In genomic region chr2:181077128-181077709, GRCh38 we compare ENCODE assay signal across 8 cellular contexts.
DNase-seq lines count a peak whose midpoint lies in the region; ATAC-seq and TF ChIP-seq lines count a peak whose summit lies in the region.

No MANE protein-coding gene starts in this region.

- no peaks in the 10 kb centered on the region for H3K36me3 Mint-ChIP-seq in Calu3 (ENCODE audit: insufficient read depth, unreplicated experiment)
- no peaks in the 10 kb centered on the region for H3K36me3 Mint-ChIP-seq in activated T-helper 2 cell treated with anti-CD3 and anti-CD28 coated beads, Interferon-gamma antibody, Interleukin-2, Interleukin-4, amounts not matched to agents 10 μg/mL and 5 μg/mL and 100 μg/mL, durations not matched to agents 14 hours and 24 hours and 36 hours (ENCODE audit: low read depth)
- peaks cover 5% of the 10 kb centered on the region for H3K36me3 Mint-ChIP-seq in stimulated activated effector memory CD8-positive, alpha-beta T cell treated with anti-CD3 and anti-CD28 coated beads, Interleukin-12 subunit alpha, Interleukin-12 subunit beta, amount 100 ng/mL, for 72 hours

- intact Hi-C loops in Calu3 (cut with micrococcal nuclease; ENCODE audit: unreplicated experiment): loop anchor here (2.0 to 10.0 kb wide), 2 partner anchors 388 to 638 kb away; no protein-coding TSS in a partner anchor
- intact Hi-C loops in activated T-helper 2 cell treated with anti-CD3 and anti-CD28 coated beads, Interferon-gamma antibody, Interleukin-2, Interleukin-4, amounts not matched to agents 10 μg/mL and 5 μg/mL and 100 μg/mL, durations not matched to agents 14 hours and 24 hours and 36 hours (cut with micrococcal nuclease): loop anchor here (1.0 to 10.0 kb wide), 3 partner anchors 498 to 878 kb away; no protein-coding TSS in a partner anchor

- H3K4me1 Mint-ChIP-seq in Calu3 (ENCODE audit: low read depth, unreplicated experiment): no peaks in the 10 kb centered on the region
- H3K4me1 Mint-ChIP-seq in activated T-helper 2 cell treated with anti-CD3 and anti-CD28 coated beads, Interferon-gamma antibody, Interleukin-2, Interleukin-4, amounts not matched to agents 10 μg/mL and 5 μg/mL and 100 μg/mL, durations not matched to agents 14 hours and 24 hours and 36 hours (ENCODE audit: low read depth): peaks cover 5% of the 10 kb centered on the region
- H3K4me1 Mint-ChIP-seq in stimulated activated effector memory CD8-positive, alpha-beta T cell treated with anti-CD3 and anti-CD28 coated beads, Interleukin-12 subunit alpha, Interleukin-12 subunit beta, amount 100 ng/mL, for 72 hours: peaks cover 4% of the 10 kb centered on the region

- H3K27me3 Mint-ChIP-seq in Calu3 (ENCODE audit: unreplicated experiment): no peaks in the 10 kb centered on the region
- H3K27me3 Mint-ChIP-seq in activated T-helper 2 cell treated with anti-CD3 and anti-CD28 coated beads, Interferon-gamma antibody, Interleukin-2, Interleukin-4, amounts not matched to agents 10 μg/mL and 5 μg/mL and 100 μg/mL, durations not matched to agents 14 hours and 24 hours and 36 hours (ENCODE audit: low read depth): no peaks in the 10 kb centered on the region

- CTCF ChIA-PET in Calu3 (lab: Charles Lee): no interaction called here

- no peak overlapping the region for H3K4me3 Mint-ChIP-seq in Calu3 (ENCODE audit: low read depth, unreplicated experiment)
- no peak overlapping the region for H3K4me3 Mint-ChIP-seq in activated T-helper 2 cell treated with anti-CD3 and anti-CD28 coated beads, Interferon-gamma antibody, Interleukin-2, Interleukin-4, amounts not matched to agents 10 μg/mL and 5 μg/mL and 100 μg/mL, durations not matched to agents 14 hours and 24 hours and 36 hours (ENCODE audit: low read depth)
- no peak overlapping the region for H3K4me3 Mint-ChIP-seq in stimulated activated effector memory CD8-positive, alpha-beta T cell treated with anti-CD3 and anti-CD28 coated beads, Interleukin-12 subunit alpha, Interleukin-12 subunit beta, amount 100 ng/mL, for 72 hours

- H3K36me3 ChIP-seq in right atrium auricular region: no peaks in the 10 kb centered on the region

- H3K9me3 Mint-ChIP-seq in Calu3 (ENCODE audit: low read depth, unreplicated experiment): no peaks in the 10 kb centered on the region
- H3K9me3 Mint-ChIP-seq in activated T-helper 2 cell treated with anti-CD3 and anti-CD28 coated beads, Interferon-gamma antibody, Interleukin-2, Interleukin-4, amounts not matched to agents 10 μg/mL and 5 μg/mL and 100 μg/mL, durations not matched to agents 14 hours and 24 hours and 36 hours: no peaks in the 10 kb centered on the region
- H3K9me3 Mint-ChIP-seq in stimulated activated effector memory CD8-positive, alpha-beta T cell treated with anti-CD3 and anti-CD28 coated beads, Interleukin-12 subunit alpha, Interleukin-12 subunit beta, amount 100 ng/mL, for 72 hours: no peaks in the 10 kb centered on the region

- DNase-seq in Calu3 (peak; percentile 6), NCI-H2029 (lab: John Stamatoyannopoulos, UW) (peak; percentile 29), right atrium auricular region (ENCODE audit: low spot score) (no peak), T1000 (lab: John Stamatoyannopoulos, UW) (no peak)
- DNase-seq in activated T-helper 2 cell treated with anti-CD3 and anti-CD28 coated beads, Interferon-gamma antibody, Interleukin-2, Interleukin-4, amounts not matched to agents 10 μg/mL and 5 μg/mL and 100 μg/mL, durations not matched to agents 14 hours and 24 hours and 36 hours (ENCODE audit: low spot score): peak; percentile 10
- DNase-seq in stimulated activated effector memory CD8-positive, alpha-beta T cell treated with anti-CD3 and anti-CD28 coated beads, Interleukin-12 subunit alpha, Interleukin-12 subunit beta, amount 100 ng/mL, for 72 hours (ENCODE audit: low spot score in 2 of 2): no peak

- peaks cover 0 to 5% of the 10 kb centered on the region in 2 donors for H3K4me1 ChIP-seq in right atrium auricular region

- H3K9me3 ChIP-seq in right atrium auricular region: no peaks in the 10 kb centered on the region

- no peak overlapping the region for H3K4me3 ChIP-seq in right atrium auricular region

- BruUV-seq in Calu3 (replicated peaks; lab: Mats Ljungman, UMichigan): no TSS peak

- ATAC-seq in GM18519 (IDR thresholded peaks at IDR 0.05; ENCODE audit: low FRiP score, unreplicated experiment): peak; percentile 76
- peak; percentile 76 for ATAC-seq in HG02970 (IDR thresholded peaks at IDR 0.05; ENCODE audit: low FRiP score, unreplicated experiment)
- ATAC-seq in stimulated activated effector memory CD8-positive, alpha-beta T cell treated with anti-CD3 and anti-CD28 coated beads, Interleukin-12 subunit alpha, Interleukin-12 subunit beta, amount 100 ng/mL, for 72 hours: peak; percentile 85

- TF ChIP-seq CTCF in Calu3 (IDR thresholded peaks at IDR 0.05; ENCODE audit: unreplicated experiment) (peak; percentile 65), right atrium auricular region (IDR thresholded peaks at IDR 0.05) (peak; percentile 38 to 76)

- H3K27ac Mint-ChIP-seq in Calu3 (ENCODE audit: unreplicated experiment): no peak overlapping the region
- no peak overlapping the region for H3K27ac Mint-ChIP-seq in activated T-helper 2 cell treated with anti-CD3 and anti-CD28 coated beads, Interferon-gamma antibody, Interleukin-2, Interleukin-4, amounts not matched to agents 10 μg/mL and 5 μg/mL and 100 μg/mL, durations not matched to agents 14 hours and 24 hours and 36 hours
- H3K27ac Mint-ChIP-seq in stimulated activated effector memory CD8-positive, alpha-beta T cell treated with anti-CD3 and anti-CD28 coated beads, Interleukin-12 subunit alpha, Interleukin-12 subunit beta, amount 100 ng/mL, for 72 hours: no peak overlapping the region

- no peaks in the 10 kb centered on the region for H3K27me3 ChIP-seq in right atrium auricular region

- H3K27ac ChIP-seq in right atrium auricular region: no peak overlapping the region

Comparison
In these comparisons a context has a peak if more than half of its experiments do, and no peak if none do; other contexts are left out.
1. DNase-seq: peak in Calu3 (single experiment), NCI-H2029 (single experiment) and activated T-helper 2 cell treated with anti-CD3 and anti-CD28 coated beads, Interferon-gamma antibody, Interleukin-2, Interleukin-4, amounts not matched to agents 10 μg/mL and 5 μg/mL and 100 μg/mL, durations not matched to agents 14 hours and 24 hours and 36 hours (single experiment); none in right atrium auricular region (single experiment), stimulated activated effector memory CD8-positive, alpha-beta T cell treated with anti-CD3 and anti-CD28 coated beads, Interleukin-12 subunit alpha, Interleukin-12 subunit beta, amount 100 ng/mL, for 72 hours (0 of 2) and T1000 (single experiment).
2. Peak in every context shown above with its lines, with median percentiles within 50 percentile points of each other: ATAC-seq.